Comparison of ENCODE assay signal across 21 cellular contexts in the genomic region with DNA sequence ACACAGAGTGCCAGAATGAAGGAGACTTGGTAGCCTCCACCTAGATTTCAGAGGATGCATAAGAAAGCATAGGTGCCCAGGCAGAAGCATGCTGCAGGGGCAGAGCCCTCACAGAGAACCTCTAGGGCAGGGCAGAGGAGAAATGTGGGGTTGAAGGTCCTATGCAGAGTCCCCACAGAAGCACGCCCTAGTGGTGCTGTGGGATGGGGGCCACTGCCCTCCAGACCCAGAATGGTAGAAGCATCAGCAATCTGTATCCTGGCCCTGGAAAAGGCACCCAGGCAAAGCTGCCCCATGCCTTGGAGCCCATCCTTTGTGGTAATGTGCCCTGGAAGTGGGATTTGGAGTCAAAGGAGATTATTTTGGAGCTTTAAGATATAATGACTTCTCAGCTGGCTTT.
DNase-seq lines count a peak whose midpoint lies in the region; ATAC-seq lines count a peak whose summit lies in the region.
"Had no signal": no experiment of that assay in that cellular context is flagged by ENCODE, and none has a peak within 500 bp of the region (broad histone marks: within the 10 kb centered on the region; RNA-seq: fewer than 3 reads in every experiment).

No MANE protein-coding gene starts in this region.

- H3K27ac ChIP-seq in trophoblast cell (ENCODE audit: low read depth, low read length), result no peak overlapping the region
- H3K27ac ChIP-seq: BLaER1 had no signal

- DNase-seq in UCSD-AML1 (lab: John Stamatoyannopoulos, UW; ENCODE audit: unreplicated experiment), result peak; percentile 8
- DNase-seq in trophoblast cell, result no peak
- DNase-seq in stimulated activated CD4-positive, alpha-beta T cell treated with anti-CD3 and anti-CD28 coated beads, Interleukin-1b, Interleukin-23, amount 100 ng/mL, for 48 hours, result no peak
- DNase-seq in stimulated activated CD8-positive, alpha-beta memory T cell treated with anti-CD3 and anti-CD28 coated beads, Interleukin-4, amount 100 ng/mL, for 48 hours, result no peak
- DNase-seq: 8988T; ACHN; BE2C; C1 segment of cervical spinal cord; CD4-positive, CD25-positive, alpha-beta regulatory T cell; CD8-positive, alpha-beta memory T cell; COR-L47; DMS 273 treated with DMSO at 0.1 percent for 48 hours; DMS153; DMS53; DMS79; DND-41; EL; GDM1 had no signal

- no peak overlapping the region for H4K8ac ChIP-seq in trophoblast cell (ENCODE audit: low read depth, low read length)

- H4K91ac ChIP-seq in trophoblast cell (ENCODE audit: low read depth, low read length), result no peak overlapping the region

- H4K12ac ChIP-seq in trophoblast cell (ENCODE audit: low read depth, low read length), result no peak overlapping the region

- no peak overlapping the region for H2BK12ac ChIP-seq in trophoblast cell (ENCODE audit: low read length)

- no peak overlapping the region for H3K18ac ChIP-seq in trophoblast cell (ENCODE audit: low read length)

- H3K79me1 ChIP-seq in trophoblast cell (ENCODE audit: low read length), result no peaks in the 10 kb centered on the region

- H3K23ac ChIP-seq in trophoblast cell (ENCODE audit: low read length), result no peak overlapping the region

- no peak overlapping the region for H3K9ac ChIP-seq in trophoblast cell (ENCODE audit: low read length)
- H3K9ac ChIP-seq: BLaER1 had no signal

- peaks cover 0 to 3% of the 10 kb centered on the region in 2 experiments for H3K36me3 ChIP-seq in trophoblast cell (ENCODE audit: control insufficient read depth in 1 of 2, insufficient read depth in 2 of 2, low read length in 2 of 2)
- H3K36me3 ChIP-seq: BE2C, BLaER1 had no signal

- WGBS in trophoblast cell (ENCODE audit: extremely low coverage, insufficient coverage, insufficient read length), result no CpG with 5 or more reads among the region's 1 CpG

- H3K4me2 ChIP-seq in trophoblast cell (ENCODE audit: low read length), result no peak overlapping the region
- H3K4me2 ChIP-seq: BLaER1 had no signal

- H2BK120ac ChIP-seq in trophoblast cell (ENCODE audit: insufficient read depth, low read length, poor library complexity), result no peak overlapping the region

- H3K4ac ChIP-seq in trophoblast cell (ENCODE audit: low read depth, low read length), result no peak overlapping the region

- no peaks in the 10 kb centered on the region for H3K79me2 ChIP-seq in trophoblast cell (ENCODE audit: control insufficient read depth, insufficient read depth, low read length, poor library complexity)

- no peak for ATAC-seq in GM19328 (IDR thresholded peaks at IDR 0.05; ENCODE audit: unreplicated experiment)
- ATAC-seq: GM12878 had no signal

- peak overlapping the region; percentile 15 for H3K14ac ChIP-seq in trophoblast cell (ENCODE audit: low read length)

- no peak overlapping the region for H2AFZ ChIP-seq in trophoblast cell (ENCODE audit: insufficient read depth, low read length, poor library complexity)

- H3K27me3 ChIP-seq in trophoblast cell (ENCODE audit: insufficient read depth, low read length), result no peaks in the 10 kb centered on the region
- H3K27me3 ChIP-seq: BE2C, BLaER1 had no signal

- no peak overlapping the region for H2BK5ac ChIP-seq in trophoblast cell (ENCODE audit: low read depth, low read length, poor library complexity)

- no peak overlapping the region for H2AK5ac ChIP-seq in trophoblast cell (ENCODE audit: low read length)

- H3K9me3 ChIP-seq in trophoblast cell (ENCODE audit: insufficient read depth, low read depth, low read length), result peaks cover 3% of the 10 kb centered on the region
- H3K9me3 ChIP-seq: BE2C, BLaER1 had no signal

- no peaks in the 10 kb centered on the region for H3K4me1 ChIP-seq in trophoblast cell (ENCODE audit: control insufficient read depth in 1 of 2, insufficient read depth in 2 of 2, low read length in 2 of 2)
- H3K4me1 ChIP-seq: BE2C, BLaER1 had no signal

- H3K4me3 ChIP-seq in trophoblast cell (ENCODE audit: low read depth, low read length), result no peak overlapping the region
- H3K4me3 ChIP-seq: BLaER1, GM12878 had no signal
